Comparison of ENCODE assay signal across 8 cellular contexts in genomic region chr15:68277605-68278344, GRCh38. TPM values are rescaled to one million over a fixed set of nuclear protein-coding genes. Genes with fewer than 3 reads are reported as not detected.
DNase-seq lines count a peak whose midpoint lies in the region; ATAC-seq and TF ChIP-seq lines count a peak whose summit lies in the region.

TSS of gene FEM1B (plus strand) at chr15:68277745. CDS start at chr15:68278418, 673 bp downstream.

- H3K4me1 Mint-ChIP-seq in nephron progenitor cell, result peaks cover 61% of the 10 kb centered on the region
- H3K4me1 Mint-ChIP-seq in stimulated activated naive CD8-positive, alpha-beta T cell treated with anti-CD3 and anti-CD28 coated beads, Interleukin-15, amount 100 ng/mL, for 72 hours, result peaks cover 41% of the 10 kb centered on the region

- H3K9me3 Mint-ChIP-seq in nephron progenitor cell, result no peaks in the 10 kb centered on the region
- no peaks in the 10 kb centered on the region for H3K9me3 Mint-ChIP-seq in stimulated activated naive CD8-positive, alpha-beta T cell treated with anti-CD3 and anti-CD28 coated beads, Interleukin-15, amount 100 ng/mL, for 72 hours

- peaks cover 49% of the 10 kb centered on the region for H3F3A ChIP-seq in MM.1S (ENCODE audit: insufficient read depth, low read length)

- H3K4me1 ChIP-seq in ES-I3 (ENCODE audit: insufficient read depth, low read length) (peaks cover 11% of the 10 kb centered on the region), HAP-1 (peaks cover 38% of the 10 kb centered on the region), MM.1S (ENCODE audit: low read length) (0 out of 2 replicates have a peak, but pooled peaks cover 9% of the 10 kb centered on the region)

- H3K27me3 ChIP-seq in HAP-1 (ENCODE audit: low read depth) (no peaks in the 10 kb centered on the region), MM.1S (replicated peaks; ENCODE audit: insufficient read depth, low read length) (no peaks in the 10 kb centered on the region)

- peaks cover 77% of the 10 kb centered on the region for H3K79me2 ChIP-seq in MM.1S (ENCODE audit: low read length)

- H3K27ac ChIP-seq in MM.1S (ENCODE audit: low read length), result peak within 1 kb of the TSS; percentile 93

- H3K36me3 Mint-ChIP-seq in nephron progenitor cell (ENCODE audit: low read depth), result peaks cover 10% of the 10 kb centered on the region

- no peaks in the 10 kb centered on the region for H3K9me3 ChIP-seq in ES-I3 (ENCODE audit: control insufficient read depth, insufficient read depth, low read length)
- H3K9me3 ChIP-seq in HAP-1, result no peaks in the 10 kb centered on the region
- no peaks in the 10 kb centered on the region for H3K9me3 ChIP-seq in MM.1S (replicated peaks; ENCODE audit: insufficient read depth, low read length)

- H3K27me3 Mint-ChIP-seq in nephron progenitor cell (ENCODE audit: low read depth, poor library complexity), result peaks cover 4% of the 10 kb centered on the region
- no peaks in the 10 kb centered on the region for H3K27me3 Mint-ChIP-seq in stimulated activated naive CD8-positive, alpha-beta T cell treated with anti-CD3 and anti-CD28 coated beads, Interleukin-15, amount 100 ng/mL, for 72 hours

- ATAC-seq in stimulated activated naive CD8-positive, alpha-beta T cell treated with anti-CD3 and anti-CD28 coated beads, Interleukin-15, amount 100 ng/mL, for 72 hours, result peak; percentile 89

- H3K36me3 ChIP-seq in ES-I3 (ENCODE audit: insufficient read depth, low read length) (no peaks in the 10 kb centered on the region), HAP-1 (replicated peaks) (peaks cover 5% of the 10 kb centered on the region; the same call in 1 of the 2 replicates), MM.1S (replicated peaks; ENCODE audit: insufficient read depth, low read length) (no peaks in the 10 kb centered on the region; the same call in 1 of the 2 replicates)

- TF ChIP-seq CTCF in MM.1S (IDR thresholded peaks at IDR 0.05; ENCODE audit: low read length) (no peak; the same call in 1 of the 2 replicates), fibroblast of the aortic adventitia (IDR thresholded peaks at IDR 0.05; ENCODE audit: insufficient read depth, low read length) (no peak), nephron progenitor cell (IDR thresholded peaks at IDR 0.05) (peak; percentile 33)

- H4K20me1 ChIP-seq in MM.1S (ENCODE audit: insufficient read depth, low read length), result no peaks in the 10 kb centered on the region

- peak within 1 kb of the TSS; percentile 91 for H2AFZ ChIP-seq in MM.1S (ENCODE audit: low read length)

- H3K27ac Mint-ChIP-seq in nephron progenitor cell, result peak within 1 kb of the TSS; percentile 99
- H3K27ac Mint-ChIP-seq in stimulated activated naive CD8-positive, alpha-beta T cell treated with anti-CD3 and anti-CD28 coated beads, Interleukin-15, amount 100 ng/mL, for 72 hours, result peak within 1 kb of the TSS; percentile 99 to 100

- peak; percentile 98 for DNase-seq in HAP-1 (ENCODE audit: low spot score in 2 of 2)
- peak; percentile 90 for DNase-seq in MM.1S
- peak; percentile 59 for DNase-seq in SHP77 treated with DMSO at 0.1 percent for 48 hours (lab: John Stamatoyannopoulos, UW)
- DNase-seq in activated effector memory CD4-positive, alpha-beta T cell treated with anti-CD3 and anti-CD28 coated beads, Interleukin-2, amount 50 U/mL, for 16 hours, result peak; percentile 95
- peak; percentile 92 for DNase-seq in fibroblast of the aortic adventitia (ENCODE audit: low read depth)
- DNase-seq in nephron progenitor cell, result peak; percentile 83
- DNase-seq in stimulated activated naive CD8-positive, alpha-beta T cell treated with anti-CD3 and anti-CD28 coated beads, Interleukin-15, amount 100 ng/mL, for 72 hours, result peak; percentile 94

- in situ Hi-C loops in HAP-1 (cut with MboI; ENCODE audit: low sequenced_read_pairs), result no loop called here

- H3K4me2 ChIP-seq in MM.1S (ENCODE audit: low read depth, low read length), result peak within 1 kb of the TSS; percentile 98

- H3K4me3 ChIP-seq in HAP-1 (peak within 1 kb of the TSS; percentile 93), MM.1S (ENCODE audit: low read length) (peak within 1 kb of the TSS; percentile 84), fibroblast of the aortic adventitia (ENCODE audit: low read depth, low read length) (peak within 1 kb of the TSS; percentile 99)

- peak within 1 kb of the TSS; percentile 93 for H3K4me3 Mint-ChIP-seq in nephron progenitor cell
- peak within 1 kb of the TSS; percentile 91 to 98 for H3K4me3 Mint-ChIP-seq in stimulated activated naive CD8-positive, alpha-beta T cell treated with anti-CD3 and anti-CD28 coated beads, Interleukin-15, amount 100 ng/mL, for 72 hours

- no peaks in the 10 kb centered on the region for H3K9me2 ChIP-seq in MM.1S (replicated peaks; ENCODE audit: insufficient read depth, low read length)

- H3K9ac ChIP-seq in ES-I3 (ENCODE audit: low read depth, low read length) (peak within 1 kb of the TSS; percentile 71), MM.1S (ENCODE audit: low read length) (peak within 1 kb of the TSS; percentile 93)

RNA-seq across cellular contexts. Expression of gene FEM1B, which starts in this region (rescaled TPM):
- 42.4 and 45.5 TPM in 2 replicates for total RNA-seq in fibroblast of the aortic adventitia (ENCODE audit: low replicate concordance)

Comparison
In these comparisons a context has a peak if more than half of its experiments do, and no peak if none do; other contexts are left out.
1. Peak in every context shown above with its lines: DNase-seq, ATAC-seq, H3K4me3 ChIP-seq and H3K27ac ChIP-seq.